8 cellular contexts compared by ENCODE assay signal in genomic region chr5:168987540-168988300, GRCh38.
DNase-seq lines count a peak whose midpoint lies in the region; ATAC-seq and TF ChIP-seq lines count a peak whose summit lies in the region.

No MANE protein-coding gene starts in this region.

- TF ChIP-seq RAD21 in Ishikawa (IDR thresholded peaks at IDR 0.05; ENCODE audit: low read depth) = peak; percentile 97

- no peaks in the 10 kb centered on the region for H3K9me3 ChIP-seq in heart left ventricle

- peaks cover 0 to 12% (median 2%) of the 10 kb centered on the region in 9 donors for H3K27me3 ChIP-seq in heart left ventricle

- no peak overlapping the region for H3K4me3 ChIP-seq in heart left ventricle

- intact Hi-C loops in heart left ventricle (cut with DNase I) = loop anchor here (1.0 to 10.0 kb wide), 17 partner anchors 209 to 597 kb away; partner anchors contain the start of genes SLIT3 (in 4 of the 10) and SPDL1 (in 2 of the 10)

- no peaks in the 10 kb centered on the region for H3K36me3 ChIP-seq in heart left ventricle

- 34 to 38% (median 37%) methylated on average over 9 to 11 of the region's 11 CpGs for WGBS in heart left ventricle, 4 donors

- no peaks in the 10 kb centered on the region for H3K9me3 Mint-ChIP-seq in activated naive CD4-positive, alpha-beta T cell treated with anti-CD3 and anti-CD28 coated beads, Interleukin-2, amount 50 U/mL, for 72 hours

- TF ChIP-seq CTCF in C4-2B (conservative IDR thresholded peaks at IDR 0.05) (peak; percentile 95), heart left ventricle (IDR thresholded peaks at IDR 0.05) (peak; percentile 78 to 93 (median 90))

- peak; percentile 41 to 65 for ATAC-seq in activated naive CD4-positive, alpha-beta T cell treated with anti-CD3 and anti-CD28 coated beads, Interleukin-2, amount 50 U/mL, for 72 hours
- ATAC-seq in heart left ventricle = peak in 3 of 4 donors; percentile 48 to 59 (median 54)

- TF ChIP-seq POLR2A in heart left ventricle (IDR thresholded peaks at IDR 0.05) = no peak

- H3K4me1 ChIP-seq in heart left ventricle = peaks cover 0 to 13% (median 5%) of the 10 kb centered on the region in 12 donors

- H3K27ac ChIP-seq in C4-2B (no peak overlapping the region), heart left ventricle (no peak overlapping the region)

- TF ChIP-seq EP300 in Ishikawa (IDR thresholded peaks at IDR 0.05; ENCODE audit: borderline replicate concordance) = no peak

- no peaks in the 10 kb centered on the region for H3K36me3 Mint-ChIP-seq in activated naive CD4-positive, alpha-beta T cell treated with anti-CD3 and anti-CD28 coated beads, Interleukin-2, amount 50 U/mL, for 72 hours

- DNase-seq in GM19240 (ENCODE audit: insufficient read length, low spot score) (peak; percentile 32), SHP77 (lab: John Stamatoyannopoulos, UW) (peak; percentile 26 to 49), heart left ventricle (peak; percentile 38 to 70 (median 62)), putamen (ENCODE audit: low spot score) (peak; percentile 57), GOT3 (lab: John Stamatoyannopoulos, UW) (no peak)
- DNase-seq in activated naive CD4-positive, alpha-beta T cell treated with anti-CD3 and anti-CD28 coated beads, Interleukin-2, amount 50 U/mL, for 72 hours (ENCODE audit: low spot score in 2 of 2) = peak; percentile 56 to 69

- H3K27ac Mint-ChIP-seq in activated naive CD4-positive, alpha-beta T cell treated with anti-CD3 and anti-CD28 coated beads, Interleukin-2, amount 50 U/mL, for 72 hours = no peak overlapping the region

TF ChIP-seq in Ishikawa, 13 proteins besides CTCF, POLR2A, EP300 and RAD21:
- TF ChIP-seq FOXM1 (IDR thresholded peaks at IDR 0.05; ENCODE audit: borderline replicate concordance, low read depth) (no peak), REST (IDR thresholded peaks at IDR 0.05; ENCODE audit: low read depth) (no peak)
